In genomic region chr4:145154573-145154972, GRCh38 we compare ENCODE assay signal across 8 cellular contexts. TPM values are rescaled to one million over a fixed set of nuclear protein-coding genes. Genes with fewer than 3 reads are reported as not detected.
DNase-seq lines count a peak whose midpoint lies in the region; ATAC-seq and TF ChIP-seq lines count a peak whose summit lies in the region.

No MANE protein-coding gene starts in this region.

- no peak overlapping the region for H3K27ac Mint-ChIP-seq in neural progenitor cell

- no peaks in the 10 kb centered on the region for H3K4me1 Mint-ChIP-seq in neural progenitor cell

- DNase-seq in EL (peak; percentile 25), LHCN-M2 (ENCODE audit: low read depth) (peak; percentile 33), dermis blood vessel endothelial cell (peak; percentile 84), neural progenitor cell (ENCODE audit: low spot score) (peak; percentile 50), posterior vena cava (ENCODE audit: low spot score) (no peak), HPDE6-E6E7 (ENCODE audit: extremely low spot score) (no peak)
- DNase-seq in activated CD4-positive, CD25-positive, alpha-beta regulatory T cell treated with anti-CD3 and anti-CD28 coated beads, Interleukin-2, amount 50 U/mL, for 72 hours = no peak

- no peaks in the 10 kb centered on the region for H3K27me3 Mint-ChIP-seq in neural progenitor cell (ENCODE audit: insufficient read depth, low read depth)

- H3K79me2 ChIP-seq in neural progenitor cell (ENCODE audit: low read depth) = no peaks in the 10 kb centered on the region

- peaks cover 17% of the 10 kb centered on the region for H3K36me3 ChIP-seq in neural progenitor cell

- no peak overlapping the region for H3K4me3 Mint-ChIP-seq in neural progenitor cell

- H3F3A ChIP-seq in neural progenitor cell (ENCODE audit: low read depth) = no peaks in the 10 kb centered on the region

- H3K9me3 Mint-ChIP-seq in neural progenitor cell = no peaks in the 10 kb centered on the region

- intact Hi-C loops in posterior vena cava (cut with DNase I) = no loop called here

- no peak overlapping the region for H2AFZ ChIP-seq in neural progenitor cell (replicated peaks)

- H3K9ac ChIP-seq in neural progenitor cell = no peak overlapping the region

- ATAC-seq in GM21381 (IDR thresholded peaks at IDR 0.05; ENCODE audit: unreplicated experiment) = peak; percentile 64

- no peaks in the 10 kb centered on the region for H3K9me3 ChIP-seq in neural progenitor cell (ENCODE audit: low read depth)

- H3K4me2 ChIP-seq in neural progenitor cell = no peak overlapping the region

- no peaks in the 10 kb centered on the region for H3K27me3 ChIP-seq in neural progenitor cell

- peak; percentile 62 for TF ChIP-seq CTCF in neural progenitor cell (IDR thresholded peaks at IDR 0.05)

- H4K20me1 ChIP-seq in neural progenitor cell (ENCODE audit: low read depth) = no peaks in the 10 kb centered on the region

- H3K36me3 Mint-ChIP-seq in neural progenitor cell = peaks cover 25% of the 10 kb centered on the region

- H3K4me1 ChIP-seq in neural progenitor cell = no peaks in the 10 kb centered on the region

- H3K27ac ChIP-seq in neural progenitor cell = no peak overlapping the region

- no peak overlapping the region for H3K4me3 ChIP-seq in neural progenitor cell

RNA-seq across cellular contexts. Expression of gene OTUD4, which starts 25.8 kb away (rescaled TPM):
- total RNA-seq in LHCN-M2 (2014; rRNA removed) = 19.2 and 31.7 TPM in 2 replicates
- 7.0 TPM for polyA plus RNA-seq in LHCN-M2 (2012)
- total RNA-seq in dermis blood vessel endothelial cell = 29.5 and 35.9 TPM in 2 replicates
- total RNA-seq in neural progenitor cell (ENCODE audit: low replicate concordance) = 29.4 and 34.3 TPM in 2 replicates
- total RNA-seq in posterior vena cava = 10 to 100 TPM; 27.1 to 41.9 TPM

RNA-seq across cellular contexts. Expression of gene ABCE1, which starts 56.5 kb away (rescaled TPM):
- 183 and 197 TPM in 2 replicates for total RNA-seq in LHCN-M2 (2014; rRNA removed)
- 37.9 TPM for polyA plus RNA-seq in LHCN-M2 (2012)
- total RNA-seq in dermis blood vessel endothelial cell = 197 and 253 TPM in 2 replicates
- total RNA-seq in neural progenitor cell (ENCODE audit: low replicate concordance) = 99.2 and 148 TPM in 2 replicates
- 10 to 100 TPM; 46.5 to 48.6 TPM for total RNA-seq in posterior vena cava

RNA-seq across cellular contexts. Expression of gene ANAPC10, which starts 56.6 kb away (rescaled TPM):
- total RNA-seq in LHCN-M2 (2014; rRNA removed) (26.2 and 41.6 TPM in 2 replicates), dermis blood vessel endothelial cell (27.6 and 35.6 TPM in 2 replicates), neural progenitor cell (ENCODE audit: low replicate concordance) (34.9 and 48.4 TPM in 2 replicates), posterior vena cava (10 to 100 TPM; 16.6 to 18.6 TPM)
- polyA plus RNA-seq in LHCN-M2 (2012) = 11.9 TPM

Comparison
In these comparisons a context has a peak if more than half of its experiments do, and no peak if none do; other contexts are left out.
1. DNase-seq: peak in EL (single experiment), LHCN-M2 (single experiment), dermis blood vessel endothelial cell (single experiment) and neural progenitor cell (single experiment); none in posterior vena cava (single experiment), activated CD4-positive, CD25-positive, alpha-beta regulatory T cell treated with anti-CD3 and anti-CD28 coated beads, Interleukin-2, amount 50 U/mL, for 72 hours (single experiment) and HPDE6-E6E7 (single experiment).